8 cellular contexts compared by ENCODE assay signal in the genomic region with DNA sequence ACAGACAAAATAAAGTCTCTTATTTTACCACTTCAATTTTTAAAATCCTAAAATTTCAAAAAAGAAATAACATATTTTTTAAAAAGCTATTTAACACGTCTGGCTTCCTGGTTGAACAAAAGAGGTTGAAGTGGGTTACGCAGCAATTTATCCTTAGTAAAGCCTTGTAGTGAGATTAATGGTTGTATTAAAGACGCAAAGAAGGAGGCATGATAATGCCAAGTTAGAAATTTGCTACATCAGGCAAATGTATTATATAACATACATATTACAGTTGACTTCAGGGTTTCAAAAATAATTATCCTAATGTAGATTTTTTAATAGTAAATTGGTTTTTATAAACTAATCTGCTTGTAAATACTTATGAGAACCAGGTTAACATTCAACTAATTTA. TPM values are rescaled to one million over a fixed set of nuclear protein-coding genes. Genes with fewer than 3 reads are reported as not detected.
A peak's percentile ranks its signal among the peaks of the same experiment; 100 is the strongest.
DNase-seq lines count a peak whose midpoint lies in the region; ATAC-seq, FAIRE-seq and TF ChIP-seq lines count a peak whose summit lies in the region.

No MANE protein-coding gene starts in this region.

- no peak for TF ChIP-seq RAD21 in A549 (conservative IDR thresholded peaks at IDR 0.05 in 1 of 2, IDR thresholded peaks at IDR 0.05 in 1 of 2)

- TF ChIP-seq POLR2A in A549 (IDR thresholded peaks at IDR 0.05; ENCODE audit: low read length), result no peak

- 6% methylated on average over 3 of the region's 3 CpGs for WGBS in A549 (ENCODE audit: missing lambda C conversion rate)
- WGBS in mesenchymal stem cell, result 38% methylated on average over 2 of the region's 3 CpGs

- H4K8ac ChIP-seq in mesenchymal stem cell (ENCODE audit: low read length), result no peak overlapping the region

- no peaks in the 10 kb centered on the region for H3F3A ChIP-seq in GM23338 (replicated peaks; ENCODE audit: low read depth)

- no peak overlapping the region for H4K91ac ChIP-seq in mesenchymal stem cell (ENCODE audit: low read length)

- H3K4me3 ChIP-seq in A549 (peak overlapping the region; percentile 19; the same call in 2 of the 3 replicates), GM23338 (no peak overlapping the region), mesenchymal stem cell (ENCODE audit: insufficient read depth in 1 of 2, low read depth in 1 of 2, low read length in 2 of 2) (peak overlapping the region in 1 of 2 experiments; percentile 87)

- POLR2A ChIA-PET in A549 (lab: Yijun Ruan, JAX), result interaction anchor here (0.6 to 1.6 kb wide), 3 partner anchors 8 to 95 kb away, joined by 3 to 10 read pairs (median 5); a partner anchor contains a TSS

- ATAC-seq in A549 (peak in 1 of 2 experiments; percentile 58; a peak in 3 of 6 replicates), GM23338 (no peak), GM19463 (IDR thresholded peaks at IDR 0.05; ENCODE audit: unreplicated experiment) (no peak), HG03457 (IDR thresholded peaks at IDR 0.05; ENCODE audit: unreplicated experiment) (no peak)

- no peaks in the 10 kb centered on the region for H3K36me3 ChIP-seq in GM23338 (ENCODE audit: insufficient read depth)
- H3K36me3 ChIP-seq in mesenchymal stem cell (ENCODE audit: control insufficient read depth in 1 of 2, insufficient read depth in 2 of 2, low read depth in 1 of 2, low read length in 2 of 2), result peaks cover 0 to 4% of the 10 kb centered on the region in 2 experiments

- H3K14ac ChIP-seq in mesenchymal stem cell (ENCODE audit: low read length in 2 of 2), result no peak overlapping the region

- H3K27me3 ChIP-seq in GM23338 (ENCODE audit: insufficient read depth) (no peaks in the 10 kb centered on the region), mesenchymal stem cell (ENCODE audit: control insufficient read depth in 1 of 2, insufficient read depth in 1 of 2, low read length in 2 of 2) (no peaks in the 10 kb centered on the region)

- H3K18ac ChIP-seq in mesenchymal stem cell (ENCODE audit: low read depth in 1 of 2, low read length in 2 of 2), result no peak overlapping the region

- peaks cover 97% of the 10 kb centered on the region for H3K79me2 ChIP-seq in GM23338 (replicated peaks; ENCODE audit: insufficient read depth)

- H4K20me1 ChIP-seq in GM23338 (replicated peaks; ENCODE audit: insufficient read depth), result peaks cover 15% of the 10 kb centered on the region; the same call in 1 of the 2 replicates

- H2BK15ac ChIP-seq in mesenchymal stem cell (ENCODE audit: low read depth, poor library complexity, severe bottlenecking), result no peak overlapping the region

- no peak overlapping the region for H2BK12ac ChIP-seq in mesenchymal stem cell (ENCODE audit: low read length in 2 of 2)

- peak overlapping the region; percentile 76 for H3K4me2 ChIP-seq in A549
- H3K4me2 ChIP-seq in GM23338, result peak overlapping the region; percentile 24; the same call in 1 of the 2 replicates
- H3K4me2 ChIP-seq in mesenchymal stem cell (ENCODE audit: low read length, poor library complexity, severe bottlenecking), result no peak overlapping the region

- H3K27me3 Mint-ChIP-seq in GM23338 (ENCODE audit: insufficient read depth, low read depth, poor library complexity), result peaks cover 2% of the 10 kb centered on the region

- no peak overlapping the region for H2BK5ac ChIP-seq in mesenchymal stem cell (ENCODE audit: low read depth, low read length, poor library complexity, severe bottlenecking)

- DNase-seq in A549 (ENCODE audit: low read depth in 1 of 2, low spot score in 1 of 2), result peak in 1 of 2 experiments; percentile 2
- DNase-seq in GM23338 (ENCODE audit: low spot score), result no peak
- DNase-seq in mesenchymal stem cell, result no peak
- no peak for DNase-seq in EL
- no peak for DNase-seq in NCI-H774 (lab: John Stamatoyannopoulos, UW)

- H2AK5ac ChIP-seq in mesenchymal stem cell (ENCODE audit: low read length, severe bottlenecking), result no peak overlapping the region

- H3K79me1 ChIP-seq in mesenchymal stem cell (replicated peaks; ENCODE audit: low read length, poor library complexity, severe bottlenecking), result no peaks in the 10 kb centered on the region

- H3K4me3 Mint-ChIP-seq in GM23338, result peak overlapping the region; percentile 26; the same call in 1 of the 3 replicates

- no peaks in the 10 kb centered on the region for H3K9me2 ChIP-seq in GM23338 (ENCODE audit: insufficient read depth)

- CTCF ChIA-PET in A549 (lab: Yijun Ruan, JAX), result no interaction called here

- H3K27ac Mint-ChIP-seq in GM23338, result no peak overlapping the region

- no peak overlapping the region for H3K4ac ChIP-seq in mesenchymal stem cell (ENCODE audit: low read depth in 1 of 2, low read length in 2 of 2)

- H3K36me3 Mint-ChIP-seq in GM23338 (ENCODE audit: low read depth), result no peaks in the 10 kb centered on the region

- H3K9me3 ChIP-seq in A549 (no peaks in the 10 kb centered on the region), mesenchymal stem cell (ENCODE audit: control insufficient read depth, low read length) (no peaks in the 10 kb centered on the region)

- H3K4me1 ChIP-seq in A549 (peaks cover 21% of the 10 kb centered on the region), GM23338 (ENCODE audit: insufficient read depth) (peaks cover 34% of the 10 kb centered on the region), mesenchymal stem cell (ENCODE audit: control insufficient read depth, insufficient read depth, low read depth, low read length) (peaks cover 5% of the 10 kb centered on the region)

- TF ChIP-seq EP300 in A549 (IDR thresholded peaks at IDR 0.05), result no peak

- no peak for FAIRE-seq in A549 (lab: Jason Lieb, UNC)

- no peak overlapping the region for H3K23ac ChIP-seq in mesenchymal stem cell (ENCODE audit: low read length in 2 of 2)

- H3K27ac ChIP-seq in A549 (peak overlapping the region; percentile 38 to 40; a peak in 3 of 6 replicates), GM23338 (ENCODE audit: low read depth) (0 out of 2 replicates have a peak overlapping the region, but pooled peaks have one; percentile 23), angular gyrus (ENCODE audit: low read depth, low read length) (peak overlapping the region; percentile 48), mesenchymal stem cell (ENCODE audit: low read length, poor library complexity, severe bottlenecking) (no peak overlapping the region)

- peaks cover 28% of the 10 kb centered on the region for H3K4me1 Mint-ChIP-seq in GM23338

- TF ChIP-seq CTCF in A549 (IDR thresholded peaks at IDR 0.05) (no peak), GM23338 (conservative IDR thresholded peaks at IDR 0.05; ENCODE audit: low read depth in 2 of 2) (no peak)

- peak overlapping the region; percentile 98 for H3K9ac ChIP-seq in mesenchymal stem cell (ENCODE audit: low read length)

- no peak overlapping the region for H2BK120ac ChIP-seq in mesenchymal stem cell (ENCODE audit: low read depth, low read length)

- H3K9me3 Mint-ChIP-seq in GM23338, result no peaks in the 10 kb centered on the region

- H2AFZ ChIP-seq in GM23338 (no peak overlapping the region), mesenchymal stem cell (ENCODE audit: low read depth, low read length) (no peak overlapping the region)

TF ChIP-seq in A549, 52 proteins besides CTCF, POLR2A, EP300 and RAD21:
- TF ChIP-seq EHF (CRISPR knock-in tag; IDR thresholded peaks at IDR 0.05) (no peak), FOXS1 (CRISPR knock-in tag; IDR thresholded peaks at IDR 0.05) (no peak), FOSL2 (IDR thresholded peaks at IDR 0.05) (no peak), FOSL2 (CRISPR knock-in tag; IDR thresholded peaks at IDR 0.05) (no peak), JUN (IDR thresholded peaks at IDR 0.05) (0 out of 5 replicates have a peak, but pooled peaks of 1 of the 2 experiments have one; percentile 2)

TF ChIP-seq in GM23338, 12 proteins besides CTCF, POLR2A, EP300 and RAD21 (continues in another document):
- TF ChIP-seq EZH2phosphoT487 (IDR thresholded peaks at IDR 0.05; ENCODE audit: unreplicated experiment) (no peak), POLR2AphosphoS5 (IDR thresholded peaks at IDR 0.05; ENCODE audit: low read depth) (no peak)
- TF ChIP-seq, protein P1, sequence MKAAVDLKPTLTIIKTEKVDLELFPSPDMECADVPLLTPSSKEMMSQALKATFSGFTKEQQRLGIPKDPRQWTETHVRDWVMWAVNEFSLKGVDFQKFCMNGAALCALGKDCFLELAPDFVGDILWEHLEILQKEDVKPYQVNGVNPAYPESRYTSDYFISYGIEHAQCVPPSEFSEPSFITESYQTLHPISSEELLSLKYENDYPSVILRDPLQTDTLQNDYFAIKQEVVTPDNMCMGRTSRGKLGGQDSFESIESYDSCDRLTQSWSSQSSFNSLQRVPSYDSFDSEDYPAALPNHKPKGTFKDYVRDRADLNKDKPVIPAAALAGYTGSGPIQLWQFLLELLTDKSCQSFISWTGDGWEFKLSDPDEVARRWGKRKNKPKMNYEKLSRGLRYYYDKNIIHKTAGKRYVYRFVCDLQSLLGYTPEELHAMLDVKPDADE (IDR thresholded peaks at IDR 0.05), result no peak

RNA-seq across cellular contexts. Expression of a gene that starts 35.3 kb away (rescaled TPM):
- polyA plus RNA-seq in A549 (2011; rRNA removed), result 43.5 and 46.3 TPM in 2 replicates
- polyA plus RNA-seq in A549 (2012; cell fraction: cytosol; rRNA removed), result 11.1 and 14.3 TPM in 2 replicates
- polyA plus RNA-seq in A549 (2012; cell fraction: nucleus; rRNA removed), result 13.6 and 16.5 TPM in 2 replicates
- 17.5 to 19.0 TPM (median 18.1 TPM) in 3 replicates for polyA plus RNA-seq in A549 (2017; fragmentation: RNase III; extraction: RNeasy Plus Mini Kit Qiagen cat#74134 plus additional on column Dnase treatment)
- polyA minus RNA-seq in A549 (2011; rRNA and poly(A)+ RNA removed), result 79.5 and 82.3 TPM in 2 replicates
- total RNA-seq in GM23338 (2014; rRNA removed; shearing (Covaris generic)), result 85.3 and 117 TPM in 2 replicates
- polyA plus RNA-seq in GM23338 (2016; fragmentation: Nextera tagmentation; extraction: Ambion mirVana), result 33.9 and 41.9 TPM in 2 replicates
- polyA plus RNA-seq in mesenchymal stem cell (2013, experiment 1 of 2), result 28.5 TPM
- polyA plus RNA-seq in mesenchymal stem cell (2013, experiment 2 of 2), result 27.3 TPM
